Comparison of ENCODE assay signal across 17 cellular contexts in genomic region chr2:10460366-10460796, GRCh38.
"Had no signal": no experiment of that assay in that cellular context is flagged by ENCODE, and none has a peak within 500 bp of the region (broad histone marks: within the 10 kb centered on the region; RNA-seq: fewer than 3 reads in every experiment).

No MANE protein-coding gene starts in this region.

- H3K27me3 ChIP-seq: cardiac muscle cell, dorsolateral prefrontal cortex, heart left ventricle, right atrium auricular region, tibial nerve had no signal

- H3K36me3 ChIP-seq: cardiac muscle cell, heart left ventricle, right atrium auricular region, WERI-Rb-1 had no signal

- DNase-seq: activated CD4-positive, alpha-beta T cell treated with anti-CD3 and anti-CD28 coated beads for 4 hours; activated CD8-positive, alpha-beta memory T cell treated with anti-CD3 and anti-CD28 coated beads for 24 hours; activated naive CD4-positive, alpha-beta T cell treated with anti-CD3 and anti-CD28 coated beads, Interleukin-2, amount 10 ng/mL, durations not matched to agents 7 days and 5 days; dorsolateral prefrontal cortex; endodermal cell; heart left ventricle; naive thymus-derived CD4-positive, alpha-beta T cell; small intestine; stimulated activated CD4-positive, alpha-beta T cell treated with anti-CD3 and anti-CD28 coated beads, Interleukin-4, amount 100 ng/mL, for 4 hours; stimulated activated CD8-positive, alpha-beta memory T cell treated with anti-CD3 and anti-CD28 coated beads, Interleukin-4, amount 100 ng/mL, for 48 hours; stimulated activated naive CD4-positive, alpha-beta T cell treated with Interleukin-2 at 50 U/mL for 16 hours; substantia nigra; WERI-Rb-1 had no signal

- H3K9me3 ChIP-seq: heart left ventricle, mucosa of descending colon, right atrium auricular region, tibial nerve had no signal

- H3K4me3 ChIP-seq: cardiac muscle cell, dorsolateral prefrontal cortex, heart left ventricle, mucosa of descending colon, right atrium auricular region, tibial nerve had no signal

- H3K27ac ChIP-seq: cardiac muscle cell, dorsolateral prefrontal cortex, heart left ventricle, right atrium auricular region, tibial nerve, WERI-Rb-1 had no signal
